ENCODE assay signal across 1 cellular context in genomic region chr2:26758790-26759321, GRCh38.
TF ChIP-seq lines count a peak whose summit lies in the region.

No MANE protein-coding gene starts in this region.

TF ChIP-seq in SK-N-SH, 30 proteins besides CTCF, POLR2A, EP300 and RAD21 (continued from another document):
- TF ChIP-seq YY1 (IDR thresholded peaks at IDR 0.05; ENCODE audit: low read depth) (no peak), MAX (IDR thresholded peaks at IDR 0.05; ENCODE audit: low read depth) (no peak), USF2 (IDR thresholded peaks at IDR 0.05; ENCODE audit: borderline replicate concordance, low read depth, low read length) (no peak), TCF12 (IDR thresholded peaks at IDR 0.05) (no peak), NRF1 (IDR thresholded peaks at IDR 0.05; ENCODE audit: low read depth, low read length) (no peak), ELF1 (IDR thresholded peaks at IDR 0.05) (no peak), TAF1 (IDR thresholded peaks at IDR 0.05; ENCODE audit: borderline replicate concordance, low read depth, low read length) (no peak), GABPA (IDR thresholded peaks at IDR 0.05; ENCODE audit: low read depth) (no peak)
